ENCODE assay signal across 8 cellular contexts in the genomic region with DNA sequence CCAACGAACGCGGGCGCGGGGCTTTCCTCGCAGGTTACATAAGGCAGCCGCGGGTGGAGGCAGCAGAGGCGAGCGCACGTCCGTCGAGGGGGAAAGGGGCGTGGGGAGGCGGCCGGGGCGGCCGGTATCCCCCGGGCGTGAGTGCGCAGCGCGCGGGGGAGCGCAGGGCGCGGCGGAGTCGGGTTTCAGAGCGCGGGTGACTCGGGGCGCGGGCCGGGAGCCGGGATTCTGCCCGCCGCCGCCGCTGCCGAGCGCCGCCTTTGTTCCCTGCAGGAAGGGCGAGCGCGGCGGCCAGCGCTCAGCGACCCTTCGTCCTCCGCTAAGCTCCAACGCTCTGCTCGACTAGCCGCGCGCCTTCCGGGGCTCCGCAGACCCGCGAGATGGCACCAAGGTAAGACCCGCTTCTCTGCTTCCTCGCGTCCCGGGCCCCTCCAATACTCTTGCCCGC. TPM values are rescaled to one million over a fixed set of nuclear protein-coding genes. Genes with fewer than 3 reads are reported as not detected.
DNase-seq lines count a peak whose midpoint lies in the region; ATAC-seq and TF ChIP-seq lines count a peak whose summit lies in the region.

A gene (plus strand): TSS at position 226 of the 448 bp plus-strand sequence. CDS start 155 bp downstream, at position 381.

- in situ Hi-C loops in mammary epithelial cell (cut with MboI; ENCODE audit: low sequenced_read_pairs in 2 of 2) = no loop called here

- BruUV-seq in mammary epithelial cell (replicated peaks; lab: Mats Ljungman, UMichigan) = no TSS peak

- H3K4me2 ChIP-seq in mammary epithelial cell (ENCODE audit: insufficient read depth, low read depth, low read length) = peak within 1 kb of the TSS; percentile 69

- H3K4me1 ChIP-seq in mammary epithelial cell (ENCODE audit: insufficient read depth, low read length) = peaks cover 7% of the 10 kb centered on the region
- H3K4me1 ChIP-seq in tibial nerve = peaks cover 0 to 46% (median 8%) of the 10 kb centered on the region in 4 donors

- H3K27me3 Mint-ChIP-seq in activated CD8-positive, alpha-beta memory T cell treated with anti-CD3 and anti-CD28 coated beads, Interleukin-2, amount 10 ng/mL, durations not matched to agents 7 days and 5 days = peaks cover 91% of the 10 kb centered on the region
- H3K27me3 Mint-ChIP-seq in memory B cell = peaks cover 32% of the 10 kb centered on the region

- peak within 1 kb of the TSS; percentile 44 for H3K4me3 Mint-ChIP-seq in activated CD8-positive, alpha-beta memory T cell treated with anti-CD3 and anti-CD28 coated beads, Interleukin-2, amount 10 ng/mL, durations not matched to agents 7 days and 5 days
- peak within 1 kb of the TSS; percentile 67 for H3K4me3 Mint-ChIP-seq in memory B cell

- H3K9me3 Mint-ChIP-seq in activated CD8-positive, alpha-beta memory T cell treated with anti-CD3 and anti-CD28 coated beads, Interleukin-2, amount 10 ng/mL, durations not matched to agents 7 days and 5 days (ENCODE audit: low read depth) = no peaks in the 10 kb centered on the region
- no peaks in the 10 kb centered on the region for H3K9me3 Mint-ChIP-seq in memory B cell

- no peaks in the 10 kb centered on the region for H3K79me2 ChIP-seq in mammary epithelial cell (ENCODE audit: insufficient read depth, low read length)

- H3K4me3 ChIP-seq in mammary epithelial cell (replicated peaks in 1 of 3; ENCODE audit: insufficient read depth in 1 of 3, low read depth in 2 of 3, low read length in 3 of 3) = no peak within 1 kb of the TSS
- peak within 1 kb of the TSS; percentile 45 to 66 (median 54) for H3K4me3 ChIP-seq in tibial nerve

- peaks cover 14% of the 10 kb centered on the region for H3K4me1 Mint-ChIP-seq in activated CD8-positive, alpha-beta memory T cell treated with anti-CD3 and anti-CD28 coated beads, Interleukin-2, amount 10 ng/mL, durations not matched to agents 7 days and 5 days
- H3K4me1 Mint-ChIP-seq in memory B cell = peaks cover 9% of the 10 kb centered on the region

- no CpG with 5 or more reads among the region's 65 CpGs for WGBS in mammary epithelial cell (ENCODE audit: low coverage, missing lambda C conversion rate)
- WGBS in tibial nerve, 2 donors = 0 to 1% methylated on average over 23 to 24 of the region's 65 CpGs

- TF ChIP-seq CTCF in mammary epithelial cell (conservative IDR thresholded peaks at IDR 0.05 in 1 of 2, IDR thresholded peaks at IDR 0.05 in 1 of 2; ENCODE audit: extremely low read depth in 1 of 2, insufficient read depth in 1 of 2, low read depth in 1 of 2, low read length in 2 of 2) = no peak
- peak in 2 of 5 experiments; percentile 7 to 8 for TF ChIP-seq CTCF in tibial nerve (IDR thresholded peaks at IDR 0.05)

- no peak within 1 kb of the TSS for H2AFZ ChIP-seq in mammary epithelial cell (ENCODE audit: low read depth, low read length)

- H3K27ac Mint-ChIP-seq in activated CD8-positive, alpha-beta memory T cell treated with anti-CD3 and anti-CD28 coated beads, Interleukin-2, amount 10 ng/mL, durations not matched to agents 7 days and 5 days = no peak within 1 kb of the TSS
- no peak within 1 kb of the TSS for H3K27ac Mint-ChIP-seq in memory B cell

- CTCF ChIA-PET in activated CD8-positive, alpha-beta memory T cell treated with anti-CD3 and anti-CD28 coated beads, Interleukin-2, amount 10 ng/mL, durations not matched to agents 7 days and 5 days (lab: Charles Lee) = no interaction called here
- CTCF ChIA-PET in mammary epithelial cell (lab: Charles Lee; ENCODE audit: low non-redundant PET) = no interaction called here

- no peaks in the 10 kb centered on the region for H4K20me1 ChIP-seq in mammary epithelial cell (ENCODE audit: insufficient read depth, low read length)

- TF ChIP-seq POLR2A in tibial nerve (IDR thresholded peaks at IDR 0.05) = no peak

- dilution Hi-C loops in mammary epithelial cell (cut with HindIII; ENCODE audit: low sequenced_read_pairs) = no loop called here

- DNase-seq in activated CD8-positive, alpha-beta memory T cell treated with anti-CD3 and anti-CD28 coated beads, Interleukin-2, amount 10 ng/mL, durations not matched to agents 7 days and 5 days = no peak
- DNase-seq in activated CD8-positive, alpha-beta memory T cell treated with anti-CD3 and anti-CD28 coated beads, Interleukin-2, amount 50 U/mL, for 4 hours = no peak
- peak; percentile 5 for DNase-seq in mammary epithelial cell
- no peak for DNase-seq in memory B cell (ENCODE audit: low spot score in 2 of 2)
- DNase-seq in tibial nerve (ENCODE audit: low spot score in 2 of 2) = no peak
- no peak for DNase-seq in caudate nucleus (lab: John Stamatoyannopoulos, UW)

- no peaks in the 10 kb centered on the region for H3K9me3 ChIP-seq in mammary epithelial cell (replicated peaks; ENCODE audit: insufficient read depth, low read length)
- H3K9me3 ChIP-seq in tibial nerve = no peaks in the 10 kb centered on the region

- H3K36me3 Mint-ChIP-seq in activated CD8-positive, alpha-beta memory T cell treated with anti-CD3 and anti-CD28 coated beads, Interleukin-2, amount 10 ng/mL, durations not matched to agents 7 days and 5 days = no peaks in the 10 kb centered on the region
- H3K36me3 Mint-ChIP-seq in memory B cell = no peaks in the 10 kb centered on the region

- H3K36me3 ChIP-seq in mammary epithelial cell (ENCODE audit: insufficient read depth, low read length) (no peaks in the 10 kb centered on the region), tibial nerve (no peaks in the 10 kb centered on the region)

- intact Hi-C loops in mammary epithelial cell (cut with micrococcal nuclease) = no loop called here

- H3K27me3 ChIP-seq in mammary epithelial cell (ENCODE audit: insufficient read depth, low read length) (peaks cover 26% of the 10 kb centered on the region), tibial nerve (peaks cover 0 to 15% of the 10 kb centered on the region in 2 donors)

- no peak for TF ChIP-seq EP300 in tibial nerve (IDR thresholded peaks at IDR 0.05)

- H3K9ac ChIP-seq in mammary epithelial cell (ENCODE audit: insufficient read depth, low read length) = no peak within 1 kb of the TSS

- ATAC-seq in activated CD8-positive, alpha-beta memory T cell treated with anti-CD3 and anti-CD28 coated beads, Interleukin-2, amount 10 ng/mL, durations not matched to agents 7 days and 5 days = peak; percentile 16
- ATAC-seq in memory B cell (ENCODE audit: low read depth) = no peak
- no peak for ATAC-seq in GM19324 (IDR thresholded peaks at IDR 0.05; ENCODE audit: low FRiP score, unreplicated experiment)
- ATAC-seq in GM18867 (IDR thresholded peaks at IDR 0.05; ENCODE audit: unreplicated experiment) = no peak

- H3K27ac ChIP-seq in mammary epithelial cell (ENCODE audit: insufficient read depth, low read depth, low read length) = no peak within 1 kb of the TSS
- peak within 1 kb of the TSS in 3 of 4 donors; percentile 61 to 87 (median 65) for H3K27ac ChIP-seq in tibial nerve
- no peak within 1 kb of the TSS for H3K27ac ChIP-seq in caudate nucleus (ENCODE audit: low read depth, low read length)

RNA-seq across cellular contexts. Expression of the gene that starts here (rescaled TPM):
- under 1 TPM; 0.45 to 0.53 TPM for total RNA-seq in activated CD8-positive, alpha-beta memory T cell treated with anti-CD3 and anti-CD28 coated beads, Interleukin-2, amount 10 ng/mL, durations not matched to agents 7 days and 5 days
- under 1 TPM in 1 of 2 donors, not detected in 1; 0.50 TPM for total RNA-seq in mammary epithelial cell
- polyA plus RNA-seq in mammary epithelial cell = not detected
- not detected for polyA minus RNA-seq in mammary epithelial cell
- 10 to 100 TPM; 25.8 to 55.3 (median 36.0) TPM for total RNA-seq in tibial nerve

Comparison
In these comparisons a context has a peak if more than half of its experiments do, and no peak if none do; other contexts are left out.
1. RNA of the gene that starts here (total RNA-seq): 25.8 to 55.3 TPM in tibial nerve; 0.45 to 0.53 TPM in activated CD8-positive, alpha-beta memory T cell treated with anti-CD3 and anti-CD28 coated beads, Interleukin-2, amount 10 ng/mL, durations not matched to agents 7 days and 5 days and 0.50 TPM in mammary epithelial cell; every median in the first group is over 10 times any median in the second.
2. Peak in ATAC-seq in activated CD8-positive, alpha-beta memory T cell treated with anti-CD3 and anti-CD28 coated beads, Interleukin-2, amount 10 ng/mL, durations not matched to agents 7 days and 5 days; RNA of the gene not detected or under 1 TPM.
3. Peak in DNase-seq and H3K4me2 ChIP-seq in mammary epithelial cell; RNA of the gene not detected or under 1 TPM.
4. H3K27ac ChIP-seq: peak in tibial nerve (3 of 4); none in mammary epithelial cell (single experiment) and caudate nucleus (single experiment).
5. H3K4me3 ChIP-seq: peak in tibial nerve (4 of 4); none in mammary epithelial cell (0 of 3).